In genomic region chr1:157193702-157194391, GRCh38 we compare ENCODE assay signal across 8 cellular contexts. TPM values are rescaled to one million over a fixed set of nuclear protein-coding genes. Genes with fewer than 3 reads are reported as not detected.
A peak's percentile ranks its signal among the peaks of the same experiment; 100 is the strongest.
DNase-seq lines count a peak whose midpoint lies in the region; ATAC-seq, FAIRE-seq and TF ChIP-seq lines count a peak whose summit lies in the region.

No MANE protein-coding gene starts in this region.

- no TSS peak for BruUV-seq in endothelial cell of umbilical vein (replicated peaks; lab: Mats Ljungman, UMichigan)

- dilution Hi-C loops in endothelial cell of umbilical vein (cut with MboI; ENCODE audit: extremely low pct_ligation_motif_present, low sequenced_read_pairs) = no loop called here

- CTCF ChIA-PET in endothelial cell of umbilical vein (lab: Charles Lee) = interaction anchor here (1.6 to 5.6 kb wide), 3 partner anchors 14 to 312 kb away, joined by 4 to 35 read pairs (median 22); no protein-coding TSS in a partner anchor
- CTCF ChIA-PET in naive thymus-derived CD4-positive, alpha-beta T cell (lab: Charles Lee) = no interaction called here

- no peak overlapping the region for H3K4me3 Mint-ChIP-seq in activated CD4-positive, alpha-beta T cell treated with anti-CD3 and anti-CD28 coated beads, Interleukin-2, amount 10 ng/mL, durations not matched to agents 24 days and 14 days
- no peak overlapping the region for H3K4me3 Mint-ChIP-seq in naive thymus-derived CD4-positive, alpha-beta T cell

- H3K4me2 ChIP-seq in endothelial cell of umbilical vein (ENCODE audit: insufficient read depth, low read length) = no peak overlapping the region

- intact Hi-C loops in activated CD4-positive, alpha-beta T cell treated with anti-CD3 and anti-CD28 coated beads, Interleukin-2, amount 10 ng/mL, durations not matched to agents 24 days and 14 days (cut with micrococcal nuclease) = loop anchor here (5.0 to 10.0 kb wide), 2 partner anchors 181 to 298 kb away; no protein-coding TSS in a partner anchor
- intact Hi-C loops in endothelial cell of umbilical vein (cut with micrococcal nuclease) = loop anchor here (1.0 to 2.0 kb wide), 4 partner anchors 177 to 311 kb away; no protein-coding TSS in a partner anchor
- intact Hi-C loops in naive thymus-derived CD4-positive, alpha-beta T cell (cut with micrococcal nuclease) = loop anchor here (1.0 to 10.0 kb wide), 2 partner anchors 295 to 931 kb away; a partner anchor contains a TSS
- intact Hi-C loops in thyroid gland (cut with DNase I) = loop anchor here (5.0 to 10.0 kb wide), 2 partner anchors 171 to 293 kb away; no protein-coding TSS in a partner anchor

- H3K4me1 ChIP-seq in endothelial cell of umbilical vein (ENCODE audit: control insufficient read depth, extremely low read depth, insufficient read depth, low read length) = no peaks in the 10 kb centered on the region
- H3K4me1 ChIP-seq in naive thymus-derived CD4-positive, alpha-beta T cell (ENCODE audit: control insufficient read depth in 2 of 2, insufficient read depth in 2 of 2, low read length in 2 of 2) = no peaks in the 10 kb centered on the region
- no peaks in the 10 kb centered on the region for H3K4me1 ChIP-seq in thyroid gland

- H3K9me1 ChIP-seq in endothelial cell of umbilical vein (replicated peaks; ENCODE audit: control insufficient read depth, extremely low read depth, insufficient read depth, low read length) = no peaks in the 10 kb centered on the region

- WGBS in thyroid gland, 2 donors = 48 to 50% methylated on average over 20 of the region's 20 CpGs

- H3K9ac ChIP-seq in endothelial cell of umbilical vein (replicated peaks; ENCODE audit: extremely low read depth, insufficient read depth, low read length) = no peak overlapping the region

- ATAC-seq in naive thymus-derived CD4-positive, alpha-beta T cell = no peak
- no peak for ATAC-seq in GM18520 (IDR thresholded peaks at IDR 0.05; ENCODE audit: unreplicated experiment)

- peaks cover 39% of the 10 kb centered on the region for H3K27me3 Mint-ChIP-seq in activated CD4-positive, alpha-beta T cell treated with anti-CD3 and anti-CD28 coated beads, Interleukin-2, amount 10 ng/mL, durations not matched to agents 24 days and 14 days
- peaks cover 35 to 52% (median 42%) of the 10 kb centered on the region in 5 donors for H3K27me3 Mint-ChIP-seq in naive thymus-derived CD4-positive, alpha-beta T cell

- TF ChIP-seq POLR2A in H54 (IDR thresholded peaks at IDR 0.05; ENCODE audit: low read depth, low read length) (no peak), endothelial cell of umbilical vein (IDR thresholded peaks at IDR 0.05; ENCODE audit: low read depth, low read length) (no peak), thyroid gland (IDR thresholded peaks at IDR 0.05) (no peak)

- TF ChIP-seq CTCF in endothelial cell of umbilical vein (IDR thresholded peaks at IDR 0.05; ENCODE audit: extremely low read depth in 1 of 2, insufficient read depth in 1 of 2, low read depth in 1 of 2, low read length in 2 of 2) (peak; percentile 73 to 75), thyroid gland (IDR thresholded peaks at IDR 0.05) (peak; percentile 13 to 76 (median 52))

- H3K36me3 ChIP-seq in endothelial cell of umbilical vein (ENCODE audit: control insufficient read depth in 2 of 2, extremely low read depth in 1 of 2, insufficient read depth in 2 of 2, low read length in 2 of 2) (no peaks in the 10 kb centered on the region), thyroid gland (no peaks in the 10 kb centered on the region)
- H3K36me3 ChIP-seq in naive thymus-derived CD4-positive, alpha-beta T cell (ENCODE audit: control insufficient read depth in 2 of 3, insufficient read depth in 3 of 3, low read length in 3 of 3) = no peaks in the 10 kb centered on the region

- FAIRE-seq in H54 (lab: Jason Lieb, UNC) (no peak), endothelial cell of umbilical vein (lab: Jason Lieb, UNC) (peak; percentile 73)

- H3K36me3 Mint-ChIP-seq in activated CD4-positive, alpha-beta T cell treated with anti-CD3 and anti-CD28 coated beads, Interleukin-2, amount 10 ng/mL, durations not matched to agents 24 days and 14 days (ENCODE audit: low read depth) = no peaks in the 10 kb centered on the region
- no peaks in the 10 kb centered on the region for H3K36me3 Mint-ChIP-seq in naive thymus-derived CD4-positive, alpha-beta T cell

- H4K20me1 ChIP-seq in endothelial cell of umbilical vein (replicated peaks; ENCODE audit: control insufficient read depth, extremely low read depth, insufficient read depth, low read length) = no peaks in the 10 kb centered on the region

- H3K4me3 ChIP-seq in endothelial cell of umbilical vein (replicated peaks in 1 of 3; ENCODE audit: insufficient read depth in 1 of 3, low read depth in 1 of 3, low read length in 3 of 3) (no peak overlapping the region), thyroid gland (replicated peaks in 1 of 3) (no peak overlapping the region)
- no peak overlapping the region for H3K4me3 ChIP-seq in naive thymus-derived CD4-positive, alpha-beta T cell (ENCODE audit: low read length)

- POLR2A ChIA-PET in endothelial cell of umbilical vein (lab: Charles Lee) = no interaction called here
- POLR2A ChIA-PET in naive thymus-derived CD4-positive, alpha-beta T cell (lab: Charles Lee) = no interaction called here

- no peak overlapping the region for H3K27ac Mint-ChIP-seq in activated CD4-positive, alpha-beta T cell treated with anti-CD3 and anti-CD28 coated beads, Interleukin-2, amount 10 ng/mL, durations not matched to agents 24 days and 14 days
- H3K27ac Mint-ChIP-seq in naive thymus-derived CD4-positive, alpha-beta T cell = no peak overlapping the region

- no peak overlapping the region for H2AFZ ChIP-seq in endothelial cell of umbilical vein (ENCODE audit: low read depth, low read length)

- H3K27me3 ChIP-seq in endothelial cell of umbilical vein (ENCODE audit: control insufficient read depth in 2 of 2, insufficient read depth in 2 of 2, low read length in 2 of 2) (peaks cover 17% of the 10 kb centered on the region in 2 experiments), thyroid gland (no peaks in the 10 kb centered on the region)
- peaks cover 0 to 3% of the 10 kb centered on the region in 2 donors for H3K27me3 ChIP-seq in naive thymus-derived CD4-positive, alpha-beta T cell (ENCODE audit: control insufficient read depth in 2 of 2, insufficient read depth in 2 of 2, low read length in 2 of 2)

- H3K4me1 Mint-ChIP-seq in activated CD4-positive, alpha-beta T cell treated with anti-CD3 and anti-CD28 coated beads, Interleukin-2, amount 10 ng/mL, durations not matched to agents 24 days and 14 days = peaks cover 3% of the 10 kb centered on the region
- H3K4me1 Mint-ChIP-seq in naive thymus-derived CD4-positive, alpha-beta T cell = peaks cover 0 to 12% (median 11%) of the 10 kb centered on the region in 7 donors

- H3K27ac ChIP-seq in endothelial cell of umbilical vein (ENCODE audit: insufficient read depth, low read depth, low read length) (no peak overlapping the region), thyroid gland (no peak overlapping the region)
- H3K27ac ChIP-seq in naive thymus-derived CD4-positive, alpha-beta T cell (ENCODE audit: low read depth, low read length) = no peak overlapping the region

- no peaks in the 10 kb centered on the region for H3K9me3 Mint-ChIP-seq in activated CD4-positive, alpha-beta T cell treated with anti-CD3 and anti-CD28 coated beads, Interleukin-2, amount 10 ng/mL, durations not matched to agents 24 days and 14 days
- H3K9me3 Mint-ChIP-seq in naive thymus-derived CD4-positive, alpha-beta T cell = no peaks in the 10 kb centered on the region

- no peaks in the 10 kb centered on the region for H3K9me3 ChIP-seq in endothelial cell of umbilical vein (replicated peaks; ENCODE audit: control insufficient read depth, insufficient read depth, low read length)
- no peaks in the 10 kb centered on the region for H3K9me3 ChIP-seq in naive thymus-derived CD4-positive, alpha-beta T cell (ENCODE audit: control insufficient read depth in 2 of 3, low read length in 3 of 3)
- H3K9me3 ChIP-seq in thyroid gland = no peaks in the 10 kb centered on the region

- H3K79me2 ChIP-seq in endothelial cell of umbilical vein (ENCODE audit: control insufficient read depth, insufficient read depth, low read length) = no peaks in the 10 kb centered on the region

- DNase-seq in Ammon's horn (ENCODE audit: low spot score) (peak; percentile 39), H54 (ENCODE audit: insufficient read length, low spot score) (peak; percentile 67), NCI-H460 (ENCODE audit: extremely low read depth, low read depth) (peak; percentile 68), endothelial cell of umbilical vein (ENCODE audit: low read depth, low spot score) (peak; percentile 61), thyroid gland (peak; percentile 71 to 82)
- peak; percentile 87 for DNase-seq in activated CD4-positive, alpha-beta T cell treated with anti-CD3 and anti-CD28 coated beads, Interleukin-2, amount 10 ng/mL, durations not matched to agents 24 days and 14 days
- DNase-seq in naive thymus-derived CD4-positive, alpha-beta T cell = peak in 5 of 9 donors; percentile 9 to 60 (median 22)

TF ChIP-seq in endothelial cell of umbilical vein, 7 proteins besides CTCF, POLR2A, EP300 and RAD21 (continues in another document):
- TF ChIP-seq GATA2 (IDR thresholded peaks at IDR 0.05; ENCODE audit: insufficient read depth, insufficient read length, low read depth, low read length) (no peak), POLR2AphosphoS5 (IDR thresholded peaks at IDR 0.05; ENCODE audit: insufficient read depth, low read depth, low read length) (no peak), MAX (IDR thresholded peaks at IDR 0.05; ENCODE audit: insufficient read depth, insufficient read length) (no peak), MYC (IDR thresholded peaks at IDR 0.05; ENCODE audit: low read depth, low read length) (no peak)

RNA-seq across cellular contexts. Expression of gene ETV3, which starts 55.7 kb away (rescaled TPM):
- total RNA-seq in NCI-H460 (2014; rRNA removed; shearing (Covaris generic)) = 11.3 and 13.8 TPM in 2 replicates
- 3.7 and 8.2 TPM in 2 replicates for polyA plus RNA-seq in NCI-H460 (2014; cell fraction: nucleus; rRNA removed)
- total RNA-seq in activated CD4-positive, alpha-beta T cell treated with anti-CD3 and anti-CD28 coated beads, Interleukin-2, amount 10 ng/mL, durations not matched to agents 24 days and 14 days = 40.4 and 41.3 TPM in 2 replicates
- 22.3 and 25.2 TPM in 2 replicates for total RNA-seq in endothelial cell of umbilical vein
- polyA plus RNA-seq in endothelial cell of umbilical vein = 5.9 and 6.8 TPM in 2 replicates
- polyA plus RNA-seq in endothelial cell of umbilical vein (2011; cell fraction: cytosol; rRNA removed) = 6.7 and 6.8 TPM in 2 replicates
- polyA plus RNA-seq in endothelial cell of umbilical vein (2011; cell fraction: nucleus; rRNA removed) = 14.2 and 18.0 TPM in 2 replicates
- polyA plus RNA-seq in endothelial cell of umbilical vein (2012) = 10.5 and 10.7 TPM in 2 replicates
- 23.6 and 25.7 TPM in 2 replicates for polyA minus RNA-seq in endothelial cell of umbilical vein
- 10.2 TPM for polyA minus RNA-seq in endothelial cell of umbilical vein (2011; cell fraction: cytosol; rRNA and poly(A)+ RNA removed)
- polyA minus RNA-seq in endothelial cell of umbilical vein (2011; cell fraction: nucleus; rRNA and poly(A)+ RNA removed) = 32.4 and 35.4 TPM in 2 replicates
- 10 to 100 TPM; 31.5 to 72.4 (median 53.3) TPM for total RNA-seq in naive thymus-derived CD4-positive, alpha-beta T cell
- polyA plus RNA-seq in naive thymus-derived CD4-positive, alpha-beta T cell = 1 to 10 TPM; 4.5 to 5.7 TPM
- total RNA-seq in thyroid gland = 10 to 100 TPM; 15.7 to 24.3 (median 16.0) TPM

Comparison
In these comparisons a context has a peak if more than half of its experiments do, and no peak if none do; other contexts are left out.
1. DNase-seq: peak in every context shown above with its lines; median percentile 87 in activated CD4-positive, alpha-beta T cell treated with anti-CD3 and anti-CD28 coated beads, Interleukin-2, amount 10 ng/mL, durations not matched to agents 24 days and 14 days; 76 in thyroid gland; 68 in NCI-H460; 67 in H54; 61 in endothelial cell of umbilical vein; 39 in Ammon's horn; 22 in naive thymus-derived CD4-positive, alpha-beta T cell.